1 cellular context compared by ENCODE assay signal in the genomic region with DNA sequence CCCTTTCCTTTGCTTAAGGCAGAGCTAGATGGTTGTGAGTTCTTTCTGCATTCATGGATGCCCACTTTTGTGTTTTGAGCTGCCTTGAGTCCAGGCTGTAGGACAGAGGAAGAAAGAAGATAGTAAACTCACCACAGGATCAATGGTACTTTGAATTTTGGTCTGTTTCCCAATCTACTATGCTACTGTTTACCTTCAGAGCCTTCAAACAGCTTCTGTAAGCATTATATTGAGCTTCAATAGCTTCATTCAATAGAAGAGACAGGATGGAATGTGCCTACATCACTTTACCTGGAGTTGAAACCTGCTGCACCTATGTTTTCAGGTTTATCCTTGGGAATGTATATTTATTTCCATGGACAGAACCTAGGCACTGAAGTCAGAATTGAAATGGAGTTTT.
TF ChIP-seq lines count a peak whose summit lies in the region.

No MANE protein-coding gene starts in this region.

TF ChIP-seq in HepG2, 621 proteins besides CTCF, POLR2A, EP300 and RAD21 (continued from another document):
- TF ChIP-seq ARHGAP35 (CRISPR knock-in tag; IDR thresholded peaks at IDR 0.05; ENCODE audit: borderline replicate concordance) (no peak), YEATS2 (CRISPR knock-in tag; IDR thresholded peaks at IDR 0.05; ENCODE audit: borderline replicate concordance) (no peak), ZFYVE20 (CRISPR knock-in tag; IDR thresholded peaks at IDR 0.05; ENCODE audit: borderline replicate concordance, low read depth) (no peak), ZMAT3 (CRISPR knock-in tag; conservative IDR thresholded peaks at IDR 0.05) (no peak), SALL2 (CRISPR knock-in tag; IDR thresholded peaks at IDR 0.05) (no peak), GLI4 (CRISPR knock-in tag; IDR thresholded peaks at IDR 0.05; ENCODE audit: borderline replicate concordance) (no peak), ZNF672 (CRISPR knock-in tag; IDR thresholded peaks at IDR 0.05) (no peak), ZNF615 (CRISPR knock-in tag; IDR thresholded peaks at IDR 0.05; ENCODE audit: borderline replicate concordance) (no peak), ZNF10 (CRISPR knock-in tag; IDR thresholded peaks at IDR 0.05; ENCODE audit: borderline replicate concordance, low read depth) (no peak), EHMT2 (IDR thresholded peaks at IDR 0.05; ENCODE audit: borderline replicate concordance, low read depth, low read length) (no peak), SATB2 (CRISPR knock-in tag; IDR thresholded peaks at IDR 0.05) (no peak), NR2F2 (IDR thresholded peaks at IDR 0.05; ENCODE audit: borderline replicate concordance, low read depth) (0 out of 2 replicates have a peak, but pooled peaks have one; percentile 32), HNF4A (CRISPR knock-in tag; IDR thresholded peaks at IDR 0.05) (peak; percentile 64), MBD4 (IDR thresholded peaks at IDR 0.05; ENCODE audit: borderline replicate concordance, low read length) (no peak), ZNF678 (CRISPR knock-in tag; IDR thresholded peaks at IDR 0.05) (no peak), CREM (IDR thresholded peaks at IDR 0.05) (no peak), CREM (CRISPR knock-in tag; IDR thresholded peaks at IDR 0.05) (no peak), NPAS2 (CRISPR knock-in tag; IDR thresholded peaks at IDR 0.05; ENCODE audit: borderline replicate concordance) (no peak)
- TF ChIP-seq, protein P1, sequence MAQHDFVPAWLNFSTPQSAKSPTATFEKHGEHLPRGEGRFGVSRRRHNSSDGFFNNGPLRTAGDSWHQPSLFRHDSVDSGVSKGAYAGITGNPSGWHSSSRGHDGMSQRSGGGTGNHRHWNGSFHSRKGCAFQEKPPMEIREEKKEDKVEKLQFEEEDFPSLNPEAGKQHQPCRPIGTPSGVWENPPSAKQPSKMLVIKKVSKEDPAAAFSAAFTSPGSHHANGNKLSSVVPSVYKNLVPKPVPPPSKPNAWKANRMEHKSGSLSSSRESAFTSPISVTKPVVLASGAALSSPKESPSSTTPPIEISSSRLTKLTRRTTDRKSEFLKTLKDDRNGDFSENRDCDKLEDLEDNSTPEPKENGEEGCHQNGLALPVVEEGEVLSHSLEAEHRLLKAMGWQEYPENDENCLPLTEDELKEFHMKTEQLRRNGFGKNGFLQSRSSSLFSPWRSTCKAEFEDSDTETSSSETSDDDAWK (CRISPR knock-in tag; IDR thresholded peaks at IDR 0.05), result no peak
- TF ChIP-seq, protein P2, sequence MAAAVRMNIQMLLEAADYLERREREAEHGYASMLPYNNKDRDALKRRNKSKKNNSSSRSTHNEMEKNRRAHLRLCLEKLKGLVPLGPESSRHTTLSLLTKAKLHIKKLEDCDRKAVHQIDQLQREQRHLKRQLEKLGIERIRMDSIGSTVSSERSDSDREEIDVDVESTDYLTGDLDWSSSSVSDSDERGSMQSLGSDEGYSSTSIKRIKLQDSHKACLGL (CRISPR knock-in tag; IDR thresholded peaks at IDR 0.05), result no peak
- TF ChIP-seq, protein P3, sequence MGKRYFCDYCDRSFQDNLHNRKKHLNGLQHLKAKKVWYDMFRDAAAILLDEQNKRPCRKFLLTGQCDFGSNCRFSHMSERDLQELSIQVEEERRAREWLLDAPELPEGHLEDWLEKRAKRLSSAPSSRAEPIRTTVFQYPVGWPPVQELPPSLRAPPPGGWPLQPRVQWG (CRISPR knock-in tag; IDR thresholded peaks at IDR 0.05; ENCODE audit: borderline replicate concordance, low read depth), result no peak
- TF ChIP-seq, protein P4, sequence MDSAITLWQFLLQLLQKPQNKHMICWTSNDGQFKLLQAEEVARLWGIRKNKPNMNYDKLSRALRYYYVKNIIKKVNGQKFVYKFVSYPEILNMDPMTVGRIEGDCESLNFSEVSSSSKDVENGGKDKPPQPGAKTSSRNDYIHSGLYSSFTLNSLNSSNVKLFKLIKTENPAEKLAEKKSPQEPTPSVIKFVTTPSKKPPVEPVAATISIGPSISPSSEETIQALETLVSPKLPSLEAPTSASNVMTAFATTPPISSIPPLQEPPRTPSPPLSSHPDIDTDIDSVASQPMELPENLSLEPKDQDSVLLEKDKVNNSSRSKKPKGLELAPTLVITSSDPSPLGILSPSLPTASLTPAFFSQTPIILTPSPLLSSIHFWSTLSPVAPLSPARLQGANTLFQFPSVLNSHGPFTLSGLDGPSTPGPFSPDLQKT (CRISPR knock-in tag; IDR thresholded peaks at IDR 0.05; ENCODE audit: borderline replicate concordance), result no peak
- TF ChIP-seq, protein P5, sequence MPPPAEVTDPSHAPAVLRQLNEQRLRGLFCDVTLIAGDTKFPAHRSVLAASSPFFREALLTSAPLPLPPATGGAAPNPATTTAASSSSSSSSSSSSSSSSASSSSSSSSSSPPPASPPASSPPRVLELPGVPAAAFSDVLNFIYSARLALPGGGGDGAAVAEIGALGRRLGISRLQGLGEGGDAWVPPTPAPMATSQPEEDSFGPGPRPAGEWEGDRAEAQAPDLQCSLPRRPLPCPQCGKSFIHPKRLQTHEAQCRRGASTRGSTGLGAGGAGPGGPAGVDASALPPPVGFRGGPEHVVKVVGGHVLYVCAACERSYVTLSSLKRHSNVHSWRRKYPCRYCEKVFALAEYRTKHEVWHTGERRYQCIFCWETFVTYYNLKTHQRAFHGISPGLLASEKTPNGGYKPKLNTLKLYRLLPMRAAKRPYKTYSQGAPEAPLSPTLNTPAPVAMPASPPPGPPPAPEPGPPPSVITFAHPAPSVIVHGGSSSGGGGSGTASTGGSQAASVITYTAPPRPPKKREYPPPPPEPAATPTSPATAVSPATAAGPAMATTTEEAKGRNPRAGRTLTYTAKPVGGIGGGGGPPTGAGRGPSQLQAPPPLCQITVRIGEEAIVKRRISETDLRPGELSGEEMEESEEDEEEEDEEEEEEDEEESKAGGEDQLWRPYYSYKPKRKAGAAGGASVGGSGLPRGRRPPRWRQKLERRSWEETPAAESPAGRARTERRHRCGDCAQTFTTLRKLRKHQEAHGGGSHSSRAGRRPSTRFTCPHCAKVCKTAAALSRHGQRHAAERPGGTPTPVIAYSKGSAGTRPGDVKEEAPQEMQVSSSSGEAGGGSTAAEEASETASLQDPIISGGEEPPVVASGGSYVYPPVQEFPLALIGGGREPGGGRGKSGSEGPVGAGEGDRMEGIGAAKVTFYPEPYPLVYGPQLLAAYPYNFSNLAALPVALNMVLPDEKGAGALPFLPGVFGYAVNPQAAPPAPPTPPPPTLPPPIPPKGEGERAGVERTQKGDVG (CRISPR knock-in tag; IDR thresholded peaks at IDR 0.05; ENCODE audit: borderline replicate concordance), result no peak
- TF ChIP-seq, protein P6, sequence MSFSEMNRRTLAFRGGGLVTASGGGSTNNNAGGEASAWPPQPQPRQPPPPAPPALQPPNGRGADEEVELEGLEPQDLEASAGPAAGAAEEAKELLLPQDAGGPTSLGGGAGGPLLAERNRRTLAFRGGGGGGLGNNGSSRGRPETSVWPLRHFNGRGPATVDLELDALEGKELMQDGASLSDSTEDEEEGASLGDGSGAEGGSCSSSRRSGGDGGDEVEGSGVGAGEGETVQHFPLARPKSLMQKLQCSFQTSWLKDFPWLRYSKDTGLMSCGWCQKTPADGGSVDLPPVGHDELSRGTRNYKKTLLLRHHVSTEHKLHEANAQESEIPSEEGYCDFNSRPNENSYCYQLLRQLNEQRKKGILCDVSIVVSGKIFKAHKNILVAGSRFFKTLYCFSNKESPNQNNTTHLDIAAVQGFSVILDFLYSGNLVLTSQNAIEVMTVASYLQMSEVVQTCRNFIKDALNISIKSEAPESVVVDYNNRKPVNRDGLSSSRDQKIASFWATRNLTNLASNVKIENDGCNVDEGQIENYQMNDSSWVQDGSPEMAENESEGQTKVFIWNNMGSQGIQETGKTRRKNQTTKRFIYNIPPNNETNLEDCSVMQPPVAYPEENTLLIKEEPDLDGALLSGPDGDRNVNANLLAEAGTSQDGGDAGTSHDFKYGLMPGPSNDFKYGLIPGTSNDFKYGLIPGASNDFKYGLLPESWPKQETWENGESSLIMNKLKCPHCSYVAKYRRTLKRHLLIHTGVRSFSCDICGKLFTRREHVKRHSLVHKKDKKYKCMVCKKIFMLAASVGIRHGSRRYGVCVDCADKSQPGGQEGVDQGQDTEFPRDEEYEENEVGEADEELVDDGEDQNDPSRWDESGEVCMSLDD (CRISPR knock-in tag; IDR thresholded peaks at IDR 0.05; ENCODE audit: borderline replicate concordance), result no peak
